Comparison of ENCODE assay signal across 11 cellular contexts in genomic region chr11:70324354-70325115, GRCh38. TPM values are rescaled to one million over a fixed set of nuclear protein-coding genes. Genes with fewer than 3 reads are reported as not detected.
A peak's percentile ranks its signal among the peaks of the same experiment; 100 is the strongest.
DNase-seq lines count a peak whose midpoint lies in the region; ATAC-seq and TF ChIP-seq lines count a peak whose summit lies in the region.
"Had no signal": no experiment of that assay in that cellular context is flagged by ENCODE, and none has a peak within 500 bp of the region (broad histone marks: within the 10 kb centered on the region; RNA-seq: fewer than 3 reads in every experiment).

No MANE protein-coding gene starts in this region.

- TF ChIP-seq CTCF in CD14-positive monocyte (IDR thresholded peaks at IDR 0.05) (no peak), PC-9 (conservative IDR thresholded peaks at IDR 0.05) (no peak)

- peaks cover 28 to 30% of the 10 kb centered on the region in 2 donors for H3K36me3 Mint-ChIP-seq in CD14-positive monocyte

- peaks cover 65% of the 10 kb centered on the region for H3K4me1 Mint-ChIP-seq in CD14-positive monocyte

- H3K4me1 ChIP-seq in PC-9 (replicated peaks; ENCODE audit: insufficient read depth) = no peaks in the 10 kb centered on the region; the same call in 1 of the 2 replicates
- peaks cover 0 to 12% of the 10 kb centered on the region in 2 donors for H3K4me1 ChIP-seq in muscle layer of duodenum (ENCODE audit: control insufficient read depth in 1 of 2, insufficient read depth in 2 of 2, low read length in 2 of 2)

- peaks cover 18% of the 10 kb centered on the region for H4K20me1 ChIP-seq in PC-9 (ENCODE audit: insufficient read depth)

- H3K4me2 ChIP-seq in PC-9 = no peak overlapping the region

- peaks cover 57% of the 10 kb centered on the region for H3K36me3 ChIP-seq in PC-9 (ENCODE audit: low read depth)
- peaks cover 13 to 25% of the 10 kb centered on the region in 2 donors for H3K36me3 ChIP-seq in muscle layer of duodenum (ENCODE audit: control insufficient read depth in 1 of 2, insufficient read depth in 2 of 2, low read length in 2 of 2)

- no peaks in the 10 kb centered on the region for H3K9me3 Mint-ChIP-seq in CD14-positive monocyte

- no TSS peak for BruUV-seq in PC-9 (replicated peaks; lab: Mats Ljungman, UMichigan)

- H3K4me3 ChIP-seq in PC-9 = no peak overlapping the region
- H3K4me3 ChIP-seq in muscle layer of duodenum (ENCODE audit: low read depth in 1 of 2, low read length in 2 of 2) = no peak overlapping the region

- H3F3A ChIP-seq in PC-9 (ENCODE audit: insufficient read depth, low read depth) = peaks cover 40% of the 10 kb centered on the region

- H3K9me3 ChIP-seq in PC-9 (ENCODE audit: insufficient read depth, low read depth) = no peaks in the 10 kb centered on the region
- no peaks in the 10 kb centered on the region for H3K9me3 ChIP-seq in muscle layer of duodenum (ENCODE audit: control insufficient read depth in 1 of 2, low read length in 2 of 2)

- H2AFZ ChIP-seq in PC-9 = no peak overlapping the region

- no peaks in the 10 kb centered on the region for H3K9me2 ChIP-seq in PC-9 (ENCODE audit: insufficient read depth)

- 0 out of 2 replicates have a peak overlapping the region, but pooled peaks have one; percentile 20 for H3K27ac ChIP-seq in PC-9
- H3K27ac ChIP-seq in muscle layer of duodenum (ENCODE audit: low read length) = peak overlapping the region; percentile 7

- H3K27me3 ChIP-seq in PC-9 (ENCODE audit: insufficient read depth, low read depth) = no peaks in the 10 kb centered on the region
- H3K27me3 ChIP-seq in muscle layer of duodenum (ENCODE audit: low read depth, low read length) = no peaks in the 10 kb centered on the region

- H3K27ac Mint-ChIP-seq in CD14-positive monocyte = peak overlapping the region; percentile 89 to 96 (median 95)

- H3K4me3 Mint-ChIP-seq in CD14-positive monocyte = peak overlapping the region; percentile 39 to 58

- H3K27me3 Mint-ChIP-seq in CD14-positive monocyte (ENCODE audit: low read depth in 3 of 3) = peaks cover 0 to 2% (median 0%) of the 10 kb centered on the region in 3 donors

- POLR2A ChIA-PET in PC-9 (lab: Charles Lee; ENCODE audit: unreplicated experiment) = interaction anchor here (0.6 kb wide), 2 partner anchors 74 to 139 kb away, joined by 3 to 5 read pairs; partner anchors contain the start of gene CTTN

- peaks cover 7% of the 10 kb centered on the region; the same call in 1 of the 2 replicates for H3K79me2 ChIP-seq in PC-9 (ENCODE audit: low read depth)

- intact Hi-C loops in CD14-positive monocyte (cut with micrococcal nuclease) = loop anchor here in 1 of 2 donors (1.0 kb wide), 1 partner anchor 8 kb away; no protein-coding TSS in a partner anchor
- intact Hi-C loops in PC-9 (cut with micrococcal nuclease; ENCODE audit: unreplicated experiment) = no loop called here

- ATAC-seq in GM19351 (IDR thresholded peaks at IDR 0.05; ENCODE audit: unreplicated experiment) (peak; percentile 83), GM21528 (IDR thresholded peaks at IDR 0.05; ENCODE audit: low FRiP score, unreplicated experiment) (no peak)

- CTCF ChIA-PET in PC-9 (lab: Charles Lee) = no interaction called here

- no peak for DNase-seq in CD14-positive monocyte (ENCODE audit: low spot score)
- no peak for DNase-seq in PC-9
- no peak for DNase-seq in activated CD4-positive, alpha-beta T cell treated with anti-CD3 and anti-CD28 coated beads, Interleukin-2, amount 50 U/mL, for 1 hour
- no peak for DNase-seq in activated CD4-positive, CD25-positive, alpha-beta regulatory T cell (lab: John Stamatoyannopoulos, UW)
- DNase-seq in NK-92 (lab: John Stamatoyannopoulos, UW; ENCODE audit: unreplicated experiment) = no peak
- DNase-seq: hypothalamus, NCI-H1092 treated with DMSO at 0.1 percent for 48 hours, nucleus accumbens had no signal

RNA-seq across cellular contexts. Expression of gene PPFIA1, which starts 54.0 kb away (rescaled TPM):
- 10 to 100 TPM in 1 of 2 donors, 1 to 10 TPM in 1; 7.5 to 15.5 TPM for polyA plus RNA-seq in CD14-positive monocyte
- total RNA-seq in PC-9 (2021) = 81.1 and 86.8 TPM in 2 replicates
